In the genomic region with DNA sequence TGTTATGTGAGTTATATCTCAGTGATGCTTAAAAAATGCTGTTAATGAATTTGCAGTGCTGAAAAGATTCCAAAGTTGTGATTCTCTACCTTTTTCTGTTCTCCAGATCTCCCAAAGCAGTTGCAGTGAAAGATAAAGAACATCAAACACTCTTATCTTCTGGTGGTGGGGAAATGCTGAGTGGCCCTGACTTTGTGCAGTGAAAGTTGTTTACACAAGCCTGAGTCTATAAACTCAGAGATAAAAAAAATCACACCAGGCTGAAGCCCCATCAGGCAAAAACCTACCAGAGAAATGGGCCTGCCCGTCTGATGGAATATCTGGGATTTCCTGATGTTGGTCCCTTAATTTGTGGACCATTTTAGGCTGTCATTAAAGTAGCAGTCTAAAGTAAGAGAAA, we compare ENCODE assay signal across 13 cellular contexts. TPM values are rescaled to one million over a fixed set of nuclear protein-coding genes. Genes with fewer than 3 reads are reported as not detected.
A peak's percentile ranks its signal among the peaks of the same experiment; 100 is the strongest.
DNase-seq lines count a peak whose midpoint lies in the region; ATAC-seq, FAIRE-seq and TF ChIP-seq lines count a peak whose summit lies in the region.
"Had no signal": no experiment of that assay in that cellular context is flagged by ENCODE, and none has a peak within 500 bp of the region (broad histone marks: within the 10 kb centered on the region; RNA-seq: fewer than 3 reads in every experiment).

No MANE protein-coding gene starts in this region.

- no peak overlapping the region for H2BK15ac ChIP-seq in IMR-90 (ENCODE audit: low read depth, low read length)

- DNase-seq in A549 (ENCODE audit: low read depth in 1 of 2, low spot score in 1 of 2) (no peak), IMR-90 (no peak), astrocyte (ENCODE audit: low read depth) (peak; percentile 27), superior temporal gyrus (ENCODE audit: extremely low spot score) (no peak), RCC 7860 (ENCODE audit: low spot score) (no peak), left cardiac atrium (no peak), NCI-H82 (lab: John Stamatoyannopoulos, UW) (no peak)
- no peak for DNase-seq in naive thymus-derived CD4-positive, alpha-beta T cell
- DNase-seq: activated T-cell treated with anti-CD3 and anti-CD28 coated beads for 4 hours; central memory CD4-positive, alpha-beta T cell; MM.1S; NCI-H446 treated with DMSO at 0.1 percent for 48 hours had no signal

- no peak for TF ChIP-seq EP300 in A549 (IDR thresholded peaks at IDR 0.05)

- no peak overlapping the region for H3K14ac ChIP-seq in IMR-90 (replicated peaks; ENCODE audit: low read depth, low read length)

- no peaks in the 10 kb centered on the region for H3K9me3 Mint-ChIP-seq in astrocyte (ENCODE audit: unreplicated experiment)
- peaks cover 0 to 2% (median 0%) of the 10 kb centered on the region in 11 donors for H3K9me3 Mint-ChIP-seq in naive thymus-derived CD4-positive, alpha-beta T cell

- H3K4me2 ChIP-seq in A549 (peak overlapping the region; percentile 34), IMR-90 (ENCODE audit: low read depth, low read length) (no peak overlapping the region), astrocyte (ENCODE audit: low read length) (no peak overlapping the region)

- H2AFZ ChIP-seq in IMR-90 (replicated peaks; ENCODE audit: low read length, poor library complexity) (no peak overlapping the region), astrocyte (ENCODE audit: low read depth, low read length) (no peak overlapping the region)

- intact Hi-C loops in IMR-90 (cut with micrococcal nuclease): no loop called here
- intact Hi-C loops in naive thymus-derived CD4-positive, alpha-beta T cell (cut with micrococcal nuclease): loop anchor here in 1 of 2 donors (1.0 to 5.0 kb wide), 3 partner anchors 8 to 41 kb away; no protein-coding TSS in a partner anchor
- intact Hi-C loops in left cardiac atrium (cut with DNase I): no loop called here

- CTCF ChIA-PET in A549 (lab: Yijun Ruan, JAX): no interaction called here
- CTCF ChIA-PET in IMR-90 (lab: Yijun Ruan, JAX): no interaction called here
- CTCF ChIA-PET in naive thymus-derived CD4-positive, alpha-beta T cell (lab: Charles Lee): no interaction called here

- peaks cover 8% of the 10 kb centered on the region for H3K4me1 Mint-ChIP-seq in astrocyte (ENCODE audit: low read depth, unreplicated experiment)
- peaks cover 66 to 100% (median 85%) of the 10 kb centered on the region in 7 donors for H3K4me1 Mint-ChIP-seq in naive thymus-derived CD4-positive, alpha-beta T cell

- TF ChIP-seq RAD21 in A549 (conservative IDR thresholded peaks at IDR 0.05 in 1 of 2, IDR thresholded peaks at IDR 0.05 in 1 of 2): no peak
- no peak for TF ChIP-seq RAD21 in IMR-90 (IDR thresholded peaks at IDR 0.05; ENCODE audit: low read length)

- H3K79me2 ChIP-seq in astrocyte (ENCODE audit: insufficient read depth, low read length): peaks cover 41% of the 10 kb centered on the region

- ATAC-seq in A549 (peak in 1 of 2 experiments; percentile 50; a peak in 3 of 6 replicates), IMR-90 (ENCODE audit: low read depth) (peak; percentile 64), left cardiac atrium (no peak)
- ATAC-seq in naive thymus-derived CD4-positive, alpha-beta T cell: no peak

- H4K5ac ChIP-seq in IMR-90 (ENCODE audit: low read depth, low read length): no peak overlapping the region

- H3K9me1 ChIP-seq in IMR-90 (ENCODE audit: insufficient read depth, low read length): peaks cover 32% of the 10 kb centered on the region

- BruUV-seq in IMR-90 (replicated peaks; lab: Mats Ljungman, UMichigan): no TSS peak

- H3K4me3 ChIP-seq in A549: no peak overlapping the region
- H3K4me3 ChIP-seq in IMR-90 (ENCODE audit: insufficient read depth, low read depth, low read length): no peak overlapping the region
- no peak overlapping the region for H3K4me3 ChIP-seq in astrocyte (ENCODE audit: insufficient read depth, low read depth, low read length)
- no peak overlapping the region for H3K4me3 ChIP-seq in naive thymus-derived CD4-positive, alpha-beta T cell (ENCODE audit: low read length)
- H3K4me3 ChIP-seq: BLaER1 treated with 17β-estradiol and CSF1 and Interleukin-3, amounts not matched to agents 10 nM and 100 nM had no signal

- POLR2A ChIA-PET in A549 (lab: Yijun Ruan, JAX) (no interaction called here), IMR-90 (lab: Charles Lee; ENCODE audit: unreplicated experiment) (no interaction called here)
- POLR2A ChIA-PET in naive thymus-derived CD4-positive, alpha-beta T cell (lab: Charles Lee): interaction anchor here (0.8 to 1.3 kb wide), 3 partner anchors 12 to 24 kb away, joined by 3 to 5 read pairs (median 3); no protein-coding TSS in a partner anchor

- no peak overlapping the region for H4K8ac ChIP-seq in IMR-90 (ENCODE audit: low read depth in 2 of 2, low read length in 2 of 2)

- no peak overlapping the region for H3K4ac ChIP-seq in IMR-90 (ENCODE audit: low read depth, low read length)

- H2BK5ac ChIP-seq in IMR-90 (ENCODE audit: low read depth, low read length, poor library complexity, severe bottlenecking): no peak overlapping the region

- H3K27ac ChIP-seq in A549 (peak overlapping the region in 1 of 2 experiments; percentile 62; a peak in 3 of 6 replicates), IMR-90 (ENCODE audit: insufficient read depth, low read length) (no peak overlapping the region), astrocyte (ENCODE audit: low read depth, low read length) (no peak overlapping the region)
- H3K27ac ChIP-seq in naive thymus-derived CD4-positive, alpha-beta T cell (ENCODE audit: low read depth, low read length): peak overlapping the region; percentile 30

- FAIRE-seq in A549 (lab: Jason Lieb, UNC) (no peak), astrocyte (lab: Jason Lieb, UNC) (no peak), RCC 7860 (lab: Jason Lieb, UNC) (no peak)

- no peak overlapping the region for H3K23ac ChIP-seq in IMR-90 (ENCODE audit: low read depth, low read length)

- H3K4me1 ChIP-seq in A549: peaks cover 71% of the 10 kb centered on the region
- peaks cover 8% of the 10 kb centered on the region for H3K4me1 ChIP-seq in IMR-90 (ENCODE audit: control insufficient read depth, insufficient read depth, low read length)
- peaks cover 5% of the 10 kb centered on the region for H3K4me1 ChIP-seq in astrocyte (ENCODE audit: insufficient read depth, low read length)
- H3K4me1 ChIP-seq in naive thymus-derived CD4-positive, alpha-beta T cell (ENCODE audit: control insufficient read depth in 2 of 2, insufficient read depth in 2 of 2, low read length in 2 of 2): peaks cover 54 to 78% of the 10 kb centered on the region in 2 donors

- no peak overlapping the region for H2AK9ac ChIP-seq in IMR-90 (replicated peaks; ENCODE audit: low read depth, low read length, poor library complexity)

- H3K36me3 Mint-ChIP-seq in astrocyte (ENCODE audit: low read depth, unreplicated experiment): no peaks in the 10 kb centered on the region
- peaks cover 4 to 37% (median 18%) of the 10 kb centered on the region in 5 donors for H3K36me3 Mint-ChIP-seq in naive thymus-derived CD4-positive, alpha-beta T cell

- H2BK20ac ChIP-seq in IMR-90 (ENCODE audit: low read depth, low read length): no peak overlapping the region

- no peak overlapping the region for H2BK120ac ChIP-seq in IMR-90 (ENCODE audit: low read depth, low read length)

- no peaks in the 10 kb centered on the region for H3K36me3 ChIP-seq in IMR-90 (ENCODE audit: control insufficient read depth, insufficient read depth, low read length)
- no peaks in the 10 kb centered on the region for H3K36me3 ChIP-seq in astrocyte (ENCODE audit: insufficient read depth, low read length)
- H3K36me3 ChIP-seq in naive thymus-derived CD4-positive, alpha-beta T cell (ENCODE audit: control insufficient read depth in 2 of 3, insufficient read depth in 3 of 3, low read length in 3 of 3): peaks cover 0 to 4% (median 0%) of the 10 kb centered on the region in 3 experiments

- H3K27ac Mint-ChIP-seq in astrocyte (ENCODE audit: unreplicated experiment): no peak overlapping the region
- H3K27ac Mint-ChIP-seq in naive thymus-derived CD4-positive, alpha-beta T cell: peak overlapping the region; percentile 51 to 94 (median 84)

- no peak for TF ChIP-seq POLR2A in A549 (IDR thresholded peaks at IDR 0.05; ENCODE audit: low read length)
- no peak for TF ChIP-seq POLR2A in IMR-90 (IDR thresholded peaks at IDR 0.05; ENCODE audit: low read depth, low read length)

- dilution Hi-C loops in IMR-90 (cut with HindIII; ENCODE audit: low sequenced_read_pairs, unreplicated experiment): no loop called here

- H3K9me3 ChIP-seq in A549 (no peaks in the 10 kb centered on the region), IMR-90 (ENCODE audit: control insufficient read depth, insufficient read depth, low read length) (no peaks in the 10 kb centered on the region), astrocyte (ENCODE audit: insufficient read depth, low read depth, low read length) (no peaks in the 10 kb centered on the region)
- no peaks in the 10 kb centered on the region for H3K9me3 ChIP-seq in naive thymus-derived CD4-positive, alpha-beta T cell (ENCODE audit: control insufficient read depth in 2 of 3, low read length in 3 of 3)

- H4K20me1 ChIP-seq in IMR-90 (ENCODE audit: insufficient read depth, low read length) (peaks cover 50% of the 10 kb centered on the region; the same call in 1 of the 2 replicates), astrocyte (ENCODE audit: insufficient read depth, low read length) (peaks cover 30% of the 10 kb centered on the region)

- in situ Hi-C loops in IMR-90 (cut with MboI; ENCODE audit: low sequenced_read_pairs): no loop called here

- TF ChIP-seq CTCF in A549 (IDR thresholded peaks at IDR 0.05): no peak
- TF ChIP-seq CTCF in IMR-90 (conservative IDR thresholded peaks at IDR 0.05; ENCODE audit: low read depth, low read length): no peak
- TF ChIP-seq CTCF in astrocyte (IDR thresholded peaks at IDR 0.05; ENCODE audit: insufficient read depth, low read depth, low read length): no peak

- H3K27me3 ChIP-seq in IMR-90 (ENCODE audit: control insufficient read depth, insufficient read depth, low read length): no peaks in the 10 kb centered on the region
- H3K27me3 ChIP-seq in astrocyte (ENCODE audit: insufficient read depth, low read length): no peaks in the 10 kb centered on the region
- no peaks in the 10 kb centered on the region for H3K27me3 ChIP-seq in naive thymus-derived CD4-positive, alpha-beta T cell (ENCODE audit: control insufficient read depth in 2 of 2, insufficient read depth in 2 of 2, low read length in 2 of 2)
- H3K27me3 ChIP-seq: BLaER1 treated with 17β-estradiol and CSF1 and Interleukin-3, amounts not matched to agents 10 nM and 100 nM had no signal

- H2AK5ac ChIP-seq in IMR-90 (ENCODE audit: low read depth, low read length): no peak overlapping the region

- no peak overlapping the region for H3K56ac ChIP-seq in IMR-90 (ENCODE audit: extremely low read depth, insufficient read depth, low read length)

- H4K91ac ChIP-seq in IMR-90 (ENCODE audit: insufficient read depth, low read depth, low read length): no peak overlapping the region

- H3K4me3 Mint-ChIP-seq in astrocyte (ENCODE audit: unreplicated experiment): no peak overlapping the region
- peak overlapping the region in 9 of 10 donors; percentile 22 to 74 (median 45) for H3K4me3 Mint-ChIP-seq in naive thymus-derived CD4-positive, alpha-beta T cell

- H3K27me3 Mint-ChIP-seq in astrocyte (ENCODE audit: low read depth, unreplicated experiment): no peaks in the 10 kb centered on the region
- no peaks in the 10 kb centered on the region for H3K27me3 Mint-ChIP-seq in naive thymus-derived CD4-positive, alpha-beta T cell

- peaks cover 43 to 82% of the 10 kb centered on the region in 2 experiments for H3K79me1 ChIP-seq in IMR-90 (ENCODE audit: low read depth in 1 of 2, low read length in 2 of 2)

- H3K18ac ChIP-seq in IMR-90 (ENCODE audit: low read depth, low read length): no peak overlapping the region

- 31% methylated on average over 1 of the region's 1 CpG for WGBS in A549 (ENCODE audit: missing lambda C conversion rate)
- WGBS in IMR-90 (ENCODE audit: extremely low coverage in 2 of 2, insufficient read length in 1 of 2), 2 experiments: no CpG with 5 or more reads among the region's 1 CpG

- no peak overlapping the region for H3K9ac ChIP-seq in IMR-90 (ENCODE audit: low read depth, low read length)
- no peak overlapping the region for H3K9ac ChIP-seq in astrocyte (ENCODE audit: low read length)
- H3K9ac ChIP-seq: BLaER1 treated with 17β-estradiol and CSF1 and Interleukin-3, amounts not matched to agents 10 nM and 100 nM had no signal

RNA-seq across cellular contexts. Expression of a gene that starts 46.1 kb away (rescaled TPM):
- polyA plus RNA-seq in A549 (2011; rRNA removed): 35.4 and 40.1 TPM in 2 replicates
- polyA plus RNA-seq in A549 (2012; cell fraction: cytosol; rRNA removed): 15.4 and 24.1 TPM in 2 replicates
- polyA plus RNA-seq in A549 (2012; cell fraction: nucleus; rRNA removed): 9.9 and 12.2 TPM in 2 replicates
- 19.6 to 20.5 TPM (median 19.7 TPM) in 3 replicates for polyA plus RNA-seq in A549 (2017; fragmentation: RNase III; extraction: RNeasy Plus Mini Kit Qiagen cat#74134 plus additional on column Dnase treatment)
- 58.8 and 66.8 TPM in 2 replicates for polyA minus RNA-seq in A549 (2011; rRNA and poly(A)+ RNA removed)
- 21.4 and 39.3 TPM in 2 replicates for total RNA-seq in IMR-90 (2012; rRNA removed)
- 14.2 and 18.7 TPM in 2 replicates for polyA plus RNA-seq in IMR-90 (2012; rRNA removed)
- polyA plus RNA-seq in IMR-90 (2012; cell fraction: cytosol; rRNA removed): 10.9 and 12.2 TPM in 2 replicates
- 8.4 and 13.6 TPM in 2 replicates for polyA plus RNA-seq in IMR-90 (2012; cell fraction: nucleus; rRNA removed; ENCODE audit: low replicate concordance)
- total RNA-seq in astrocyte: 16.4 and 18.3 TPM in 2 replicates
- total RNA-seq in naive thymus-derived CD4-positive, alpha-beta T cell: 100 to 1,000 TPM in 4 of 5 experiments, 10 to 100 TPM in 1; 79.0 to 200 (median 107) TPM
- polyA plus RNA-seq in naive thymus-derived CD4-positive, alpha-beta T cell: 1 to 10 TPM; 4.4 to 5.5 TPM
- total RNA-seq in left cardiac atrium: 100 to 1,000 TPM; 116 to 118 TPM
